In the genomic region with DNA sequence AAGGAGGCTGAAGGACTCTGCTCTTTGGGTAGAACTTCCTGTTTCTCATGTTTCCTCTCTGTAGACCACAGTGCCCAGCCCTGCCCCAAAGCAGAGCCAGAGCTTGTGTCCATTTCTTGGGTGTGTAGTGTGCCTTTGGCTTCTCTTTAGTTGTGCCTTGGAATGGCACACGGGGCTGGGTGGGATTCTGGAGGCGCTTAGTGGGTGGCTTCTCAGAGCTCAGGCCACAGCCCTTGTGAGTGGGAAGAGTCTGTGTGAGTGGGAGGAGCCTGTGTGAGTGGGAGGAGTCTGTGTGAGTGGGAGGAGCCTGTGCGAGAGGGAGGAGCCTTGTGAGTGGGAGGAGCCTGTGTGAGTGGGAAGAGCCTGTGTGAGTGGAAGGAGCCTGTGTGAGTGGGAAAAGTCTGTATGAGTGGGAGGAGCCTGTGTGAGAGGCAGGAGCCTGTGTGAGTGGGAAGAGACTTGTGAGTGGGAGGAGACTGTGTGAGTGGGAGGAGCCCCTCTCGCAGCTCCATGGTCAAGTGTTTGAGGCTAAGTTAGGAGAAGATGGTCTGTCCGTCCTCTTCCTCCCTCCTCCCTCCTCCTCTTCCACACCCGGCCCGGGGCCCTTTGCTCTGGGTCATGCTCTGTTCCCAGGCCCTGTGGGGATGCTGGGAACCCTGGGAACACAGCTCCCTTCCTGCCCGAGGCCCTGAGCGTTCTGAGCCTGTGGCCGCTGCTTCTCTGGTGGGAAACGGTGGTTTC, we compare ENCODE assay signal across 10 cellular contexts.
A peak's percentile ranks its signal among the peaks of the same experiment; 100 is the strongest.
DNase-seq lines count a peak whose midpoint lies in the region; ATAC-seq, FAIRE-seq and TF ChIP-seq lines count a peak whose summit lies in the region.
"Had no signal": no experiment of that assay in that cellular context is flagged by ENCODE, and none has a peak within 500 bp of the region (broad histone marks: within the 10 kb centered on the region; RNA-seq: fewer than 3 reads in every experiment).

No MANE protein-coding gene starts in this region.

- H3K27me3 Mint-ChIP-seq in activated CD4-positive, alpha-beta T cell treated with anti-CD3 and anti-CD28 coated beads, Interleukin-2, amount 10 ng/mL, durations not matched to agents 24 days and 14 days: no peaks in the 10 kb centered on the region
- H3K27me3 Mint-ChIP-seq in neural progenitor cell (ENCODE audit: insufficient read depth, low read depth) (peaks cover 5% of the 10 kb centered on the region), GM23338 (ENCODE audit: insufficient read depth, low read depth, poor library complexity) (peaks cover 13% of the 10 kb centered on the region)

- no peak overlapping the region for H2BK15ac ChIP-seq in H1 (ENCODE audit: low read length)

- H2AFZ ChIP-seq in H1 (ENCODE audit: low read length): no peak overlapping the region
- no peak overlapping the region for H2AFZ ChIP-seq in neural progenitor cell (replicated peaks)
- no peak overlapping the region for H2AFZ ChIP-seq in GM23338

- no peak overlapping the region for H3K23ac ChIP-seq in H1 (ENCODE audit: insufficient read length)

- no peaks in the 10 kb centered on the region for H3K23me2 ChIP-seq in H1 (ENCODE audit: low read depth, low read length)

- H3K9me3 Mint-ChIP-seq in activated CD4-positive, alpha-beta T cell treated with anti-CD3 and anti-CD28 coated beads, Interleukin-2, amount 10 ng/mL, durations not matched to agents 24 days and 14 days: peaks cover 21% of the 10 kb centered on the region
- H3K9me3 Mint-ChIP-seq in neural progenitor cell (peaks cover 16% of the 10 kb centered on the region), GM23338 (peaks cover 26% of the 10 kb centered on the region)

- H3K79me1 ChIP-seq in H1 (ENCODE audit: low read depth, low read length): no peaks in the 10 kb centered on the region

- CTCF ChIA-PET in H1 (lab: Charles Lee; ENCODE audit: partially characterized antibody): interaction anchor here (0.6 to 4.0 kb wide), 6 partner anchors 8 to 162 kb away, joined by 3 to 13 read pairs (median 4); no protein-coding TSS in a partner anchor

- H2BK5ac ChIP-seq in H1 (ENCODE audit: low read depth, low read length): no peak overlapping the region

- peak; percentile 76 for DNase-seq in activated CD4-positive, alpha-beta T cell treated with anti-CD3 and anti-CD28 coated beads, Interleukin-2, amount 10 ng/mL, durations not matched to agents 24 days and 14 days
- no peak for DNase-seq in activated CD4-positive, alpha-beta T cell treated with anti-CD3 and anti-CD28 coated beads for 4 hours
- DNase-seq in OCI-M1 (lab: John Stamatoyannopoulos, UW) (peak; percentile 13), H1 (ENCODE audit: low read depth in 1 of 2, low spot score in 2 of 2) (no peak), sciatic nerve (ENCODE audit: low spot score) (no peak), neural progenitor cell (ENCODE audit: low spot score) (no peak), GM23338 (ENCODE audit: low spot score) (no peak), H7 (no peak)
- DNase-seq: activated CD8-positive, alpha-beta memory T cell treated with anti-CD3 and anti-CD28 coated beads, Interleukin-2, amount 50 U/mL, for 48 hours; NCI-H1092 treated with DMSO at 0.1 percent for 48 hours had no signal

- no peak overlapping the region for H3K18ac ChIP-seq in H1 (ENCODE audit: extremely low read depth, low read length)

- TF ChIP-seq POLR2A in H1 (IDR thresholded peaks at IDR 0.05; ENCODE audit: control extremely low read depth in 1 of 2, low read depth in 2 of 2, low read length in 2 of 2): no peak

- H3K27me3 ChIP-seq in H1 (replicated peaks in 1 of 4; ENCODE audit: control insufficient read depth in 3 of 4, extremely low read depth in 1 of 4, insufficient read depth in 3 of 4, low read length in 3 of 4): no peaks in the 10 kb centered on the region
- H3K27me3 ChIP-seq in neural progenitor cell: no peaks in the 10 kb centered on the region
- H3K27me3 ChIP-seq in GM23338 (ENCODE audit: insufficient read depth): no peaks in the 10 kb centered on the region
- H3K27me3 ChIP-seq in H7 (ENCODE audit: control insufficient read depth, insufficient read depth, low read length): no peaks in the 10 kb centered on the region

- no peak overlapping the region for H3K4me3 Mint-ChIP-seq in activated CD4-positive, alpha-beta T cell treated with anti-CD3 and anti-CD28 coated beads, Interleukin-2, amount 10 ng/mL, durations not matched to agents 24 days and 14 days
- no peak overlapping the region for H3K4me3 Mint-ChIP-seq in neural progenitor cell
- no peak overlapping the region for H3K4me3 Mint-ChIP-seq in GM23338

- POLR2A ChIA-PET in H1 (lab: Charles Lee; ENCODE audit: partially characterized antibody): no interaction called here

- no peak for FAIRE-seq in H1 (lab: Jason Lieb, UNC)

- H3K4me1 ChIP-seq in H1 (replicated peaks in 1 of 4; ENCODE audit: control insufficient read depth in 3 of 4, insufficient read depth in 4 of 4, low read length in 3 of 4): no peaks in the 10 kb centered on the region
- no peaks in the 10 kb centered on the region for H3K4me1 ChIP-seq in neural progenitor cell
- H3K4me1 ChIP-seq in GM23338 (ENCODE audit: insufficient read depth): no peaks in the 10 kb centered on the region

- 84% methylated on average over 9 of the region's 11 CpGs; no CpG with 5 or more reads in 1 of the 2 experiments for WGBS in H1 (ENCODE audit: extremely low coverage in 1 of 2, insufficient coverage in 1 of 2, insufficient read length in 1 of 2, insufficient replicate concordance in 2 of 2, low coverage in 1 of 2, low lambda C conversion rate in 2 of 2, missing lambda C conversion rate in 1 of 2), 2 experiments

- H4K91ac ChIP-seq in H1 (replicated peaks; ENCODE audit: insufficient read length, low read length): no peak overlapping the region

- H3K27ac Mint-ChIP-seq in activated CD4-positive, alpha-beta T cell treated with anti-CD3 and anti-CD28 coated beads, Interleukin-2, amount 10 ng/mL, durations not matched to agents 24 days and 14 days: peak overlapping the region; percentile 45
- H3K27ac Mint-ChIP-seq in neural progenitor cell: no peak overlapping the region
- H3K27ac Mint-ChIP-seq in GM23338: no peak overlapping the region

- H3K9me3 ChIP-seq in H1 (ENCODE audit: insufficient read depth in 2 of 2, low read depth in 1 of 2, low read length in 1 of 2) (peaks cover 20 to 21% of the 10 kb centered on the region in 2 experiments), neural progenitor cell (ENCODE audit: low read depth) (no peaks in the 10 kb centered on the region)

- TF ChIP-seq CTCF in H1 (IDR thresholded peaks at IDR 0.05; ENCODE audit: control extremely low read depth in 1 of 3, insufficient read depth in 1 of 3, low read depth in 1 of 3, low read length in 3 of 3) (no peak), neural progenitor cell (IDR thresholded peaks at IDR 0.05) (no peak), GM23338 (conservative IDR thresholded peaks at IDR 0.05; ENCODE audit: low read depth in 2 of 2) (no peak)

- H3K14ac ChIP-seq in H1 (ENCODE audit: insufficient read length): no peak overlapping the region

- ATAC-seq in sciatic nerve (peak; percentile 7), GM23338 (no peak)

- peaks cover 37% of the 10 kb centered on the region for H3K36me3 Mint-ChIP-seq in activated CD4-positive, alpha-beta T cell treated with anti-CD3 and anti-CD28 coated beads, Interleukin-2, amount 10 ng/mL, durations not matched to agents 24 days and 14 days (ENCODE audit: low read depth)
- H3K36me3 Mint-ChIP-seq in neural progenitor cell: peaks cover 11% of the 10 kb centered on the region
- H3K36me3 Mint-ChIP-seq in GM23338 (ENCODE audit: low read depth): peaks cover 12% of the 10 kb centered on the region; the same call in 2 of the 3 replicates

- H3K4me2 ChIP-seq in H1 (ENCODE audit: insufficient read depth in 1 of 2, low read depth in 2 of 2, low read length in 2 of 2) (no peak overlapping the region), neural progenitor cell (no peak overlapping the region), GM23338 (no peak overlapping the region)

- H2BK12ac ChIP-seq in H1 (ENCODE audit: low read depth, low read length): no peak overlapping the region

- H4K5ac ChIP-seq in H1 (ENCODE audit: insufficient read length, low read depth, low read length): no peak overlapping the region

- no peaks in the 10 kb centered on the region for H4K20me1 ChIP-seq in H1 (replicated peaks in 1 of 2; ENCODE audit: control insufficient read depth in 1 of 2, insufficient read depth in 2 of 2, low read length in 2 of 2)
- no peaks in the 10 kb centered on the region for H4K20me1 ChIP-seq in neural progenitor cell (ENCODE audit: low read depth)
- H4K20me1 ChIP-seq in GM23338 (replicated peaks; ENCODE audit: insufficient read depth): no peaks in the 10 kb centered on the region

- no peak overlapping the region for H2BK120ac ChIP-seq in H1 (replicated peaks; ENCODE audit: low read depth, low read length)

- H3K36me3 ChIP-seq in H1 (ENCODE audit: control insufficient read depth in 2 of 4, insufficient read depth in 4 of 4, low read length in 3 of 4): no peaks in the 10 kb centered on the region
- no peaks in the 10 kb centered on the region for H3K36me3 ChIP-seq in neural progenitor cell
- no peaks in the 10 kb centered on the region for H3K36me3 ChIP-seq in GM23338 (ENCODE audit: insufficient read depth)
- no peaks in the 10 kb centered on the region for H3K36me3 ChIP-seq in H7 (replicated peaks; ENCODE audit: control insufficient read depth, insufficient read depth, low read length)

- no peak overlapping the region for H2AK5ac ChIP-seq in H1 (ENCODE audit: low read depth, low read length)

- H2BK20ac ChIP-seq in H1 (ENCODE audit: low read length): no peak overlapping the region

- no peak overlapping the region for H3K9ac ChIP-seq in H1 (replicated peaks in 1 of 4; ENCODE audit: extremely low read depth in 1 of 4, low read depth in 3 of 4, low read length in 3 of 4)
- no peak overlapping the region for H3K9ac ChIP-seq in neural progenitor cell

- H3K79me2 ChIP-seq in H1 (ENCODE audit: control insufficient read depth in 1 of 2, insufficient read depth in 2 of 2, low read length in 2 of 2): no peaks in the 10 kb centered on the region
- no peaks in the 10 kb centered on the region for H3K79me2 ChIP-seq in neural progenitor cell (ENCODE audit: low read depth)
- no peaks in the 10 kb centered on the region for H3K79me2 ChIP-seq in GM23338 (replicated peaks; ENCODE audit: insufficient read depth)

- no peaks in the 10 kb centered on the region for H3F3A ChIP-seq in neural progenitor cell (ENCODE audit: low read depth)
- no peaks in the 10 kb centered on the region for H3F3A ChIP-seq in GM23338 (replicated peaks; ENCODE audit: low read depth)

- H3K9me2 ChIP-seq in GM23338 (ENCODE audit: insufficient read depth): no peaks in the 10 kb centered on the region

- no peak overlapping the region for H3K4me3 ChIP-seq in H1 (ENCODE audit: extremely low read depth in 1 of 4, insufficient read depth in 2 of 4, low read depth in 3 of 4, low read length in 4 of 4)
- H3K4me3 ChIP-seq in neural progenitor cell: no peak overlapping the region
- H3K4me3 ChIP-seq in GM23338: no peak overlapping the region
- no peak overlapping the region for H3K4me3 ChIP-seq in H7 (ENCODE audit: insufficient read depth, low read depth, low read length)

- H3K4me1 Mint-ChIP-seq in activated CD4-positive, alpha-beta T cell treated with anti-CD3 and anti-CD28 coated beads, Interleukin-2, amount 10 ng/mL, durations not matched to agents 24 days and 14 days: peaks cover 18% of the 10 kb centered on the region
- peaks cover 10% of the 10 kb centered on the region for H3K4me1 Mint-ChIP-seq in neural progenitor cell
- H3K4me1 Mint-ChIP-seq in GM23338: no peaks in the 10 kb centered on the region; the same call in 2 of the 3 replicates

- no peak for TF ChIP-seq RAD21 in H1 (IDR thresholded peaks at IDR 0.05 in 1 of 2, conservative IDR thresholded peaks at IDR 0.05 in 1 of 2; ENCODE audit: low read depth in 2 of 2, low read length in 2 of 2)

- no peak overlapping the region for H3K4ac ChIP-seq in H1 (replicated peaks; ENCODE audit: insufficient read length, low read depth, low read length)

- peak overlapping the region; percentile 38; the same call in 1 of the 2 replicates for H4K8ac ChIP-seq in H1 (ENCODE audit: extremely low read depth, insufficient read depth, low read length)

- H3K27ac ChIP-seq in H1 (ENCODE audit: low read depth, low read length) (no peak overlapping the region), neural progenitor cell (no peak overlapping the region), GM23338 (ENCODE audit: low read depth) (no peak overlapping the region)

- intact Hi-C loops in activated CD4-positive, alpha-beta T cell treated with anti-CD3 and anti-CD28 coated beads, Interleukin-2, amount 10 ng/mL, durations not matched to agents 24 days and 14 days (cut with micrococcal nuclease): no loop called here
- intact Hi-C loops in sciatic nerve (cut with DNase I): no loop called here

- no peak overlapping the region for H3K56ac ChIP-seq in H1 (replicated peaks; ENCODE audit: insufficient read length, low read depth, low read length)

- TF ChIP-seq EP300 in H1 (IDR thresholded peaks at IDR 0.05; ENCODE audit: borderline replicate concordance in 1 of 2, low read depth in 2 of 2, low read length in 2 of 2): no peak

Comparison
In these comparisons a context has a peak if more than half of its experiments do, and no peak if none do; other contexts are left out.
1. DNase-seq: peak in activated CD4-positive, alpha-beta T cell treated with anti-CD3 and anti-CD28 coated beads, Interleukin-2, amount 10 ng/mL, durations not matched to agents 24 days and 14 days (single experiment) and OCI-M1 (single experiment); none in activated CD4-positive, alpha-beta T cell treated with anti-CD3 and anti-CD28 coated beads for 4 hours (0 of 2), H1 (0 of 2), sciatic nerve (single experiment), neural progenitor cell (single experiment), GM23338 (single experiment) and H7 (single experiment).